7 cellular contexts compared by ENCODE assay signal in the genomic region with DNA sequence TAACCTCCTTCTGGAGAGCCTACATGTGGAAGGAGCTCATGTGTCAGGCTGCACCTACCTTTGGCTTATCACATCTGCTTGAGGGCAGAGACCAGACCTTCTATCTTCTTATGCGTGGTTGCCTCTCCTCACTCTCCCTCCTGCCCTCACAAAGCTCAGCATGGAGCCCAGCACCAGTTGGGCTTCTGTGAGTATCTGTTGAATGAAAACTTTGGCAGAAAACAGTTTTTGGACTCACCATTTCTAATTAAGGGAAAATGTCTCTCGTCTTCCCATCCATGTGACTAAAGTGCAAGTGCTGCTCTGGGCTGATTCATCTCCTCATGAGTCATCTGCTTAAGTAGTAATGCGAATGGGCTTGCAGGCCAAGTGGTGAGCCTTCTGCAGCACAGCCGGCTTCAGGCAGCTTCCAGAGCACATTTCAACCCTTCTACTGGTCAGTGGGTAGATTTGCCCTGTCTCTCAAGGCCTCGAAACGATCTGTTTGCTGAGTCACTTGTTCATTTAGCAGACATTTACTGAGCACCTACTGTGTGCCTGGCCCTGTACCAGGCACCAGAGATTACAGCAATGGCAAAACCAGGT.
A peak's percentile ranks its signal among the peaks of the same experiment; 100 is the strongest.
DNase-seq lines count a peak whose midpoint lies in the region; ATAC-seq, FAIRE-seq and TF ChIP-seq lines count a peak whose summit lies in the region.

No MANE protein-coding gene starts in this region.

- DNase-seq in NOMO-1 (lab: John Stamatoyannopoulos, UW; ENCODE audit: unreplicated experiment in 2 of 2), result peak; percentile 55 to 81
- peak; percentile 89 for DNase-seq in retinal pigment epithelial cell (ENCODE audit: low read depth)
- DNase-seq in frontal cortex (ENCODE audit: low spot score in 2 of 2), result no peak
- DNase-seq in NCI-H524 (lab: John Stamatoyannopoulos, UW), result no peak

- FAIRE-seq in frontal cortex (lab: Jason Lieb, UNC), result no peak

- no peaks in the 10 kb centered on the region for H3K27me3 ChIP-seq in esophagus (ENCODE audit: control insufficient read depth in 1 of 2, insufficient read depth in 2 of 2, low read length in 2 of 2)

- H3K4me3 ChIP-seq in esophagus (ENCODE audit: low read depth in 1 of 2, low read length in 2 of 2) (no peak overlapping the region), retinal pigment epithelial cell (ENCODE audit: low read length) (no peak overlapping the region)

- H3K36me3 ChIP-seq in esophagus (ENCODE audit: control insufficient read depth in 2 of 2, insufficient read depth in 2 of 2, low read length in 1 of 2), result no peaks in the 10 kb centered on the region

- WGBS in esophagus, 2 donors, result 31 to 42% methylated on average over 6 of the region's 6 CpGs

- ATAC-seq in GM18868 (IDR thresholded peaks at IDR 0.05; ENCODE audit: unreplicated experiment) (peak; percentile 46), GM21367 (IDR thresholded peaks at IDR 0.05; ENCODE audit: unreplicated experiment) (no peak)

- no peaks in the 10 kb centered on the region for H3K9me3 ChIP-seq in esophagus (ENCODE audit: control insufficient read depth in 2 of 2, insufficient read depth in 1 of 2, low read depth in 1 of 2, low read length in 1 of 2)

- peak overlapping the region; percentile 79 to 82 for H3K27ac ChIP-seq in esophagus (ENCODE audit: low read depth in 2 of 2, low read length in 1 of 2)

- H3K4me1 ChIP-seq in esophagus (ENCODE audit: control insufficient read depth in 2 of 2, insufficient read depth in 2 of 2, low read length in 1 of 2), result peaks cover 0 to 3% of the 10 kb centered on the region in 2 donors

- TF ChIP-seq CTCF in retinal pigment epithelial cell (conservative IDR thresholded peaks at IDR 0.05; ENCODE audit: low read depth, low read length), result peak; percentile 2

Comparison
In these comparisons a context has a peak if more than half of its experiments do, and no peak if none do; other contexts are left out.
1. DNase-seq: peak in NOMO-1 (2 of 2) and retinal pigment epithelial cell (single experiment); none in frontal cortex (0 of 2) and NCI-H524 (0 of 2).